In genomic region chr5:55712023-55712859, GRCh38 we compare ENCODE assay signal across 1 cellular context.
TF ChIP-seq lines count a peak whose summit lies in the region.

SLC38A9 (minus strand) TSS chr5:55712324; CDS start chr5:55697958, 14,366 bp downstream.

TF ChIP-seq in HepG2, 621 proteins besides CTCF, POLR2A, EP300 and RAD21 (continued from another document and continues in another):
- no peak; the same call in 1 of the 2 replicates for TF ChIP-seq SNAPC4 (CRISPR knock-in tag; IDR thresholded peaks at IDR 0.05)
- 0 out of 2 replicates have a peak, but pooled peaks have one; percentile 8 for TF ChIP-seq ZNF644 (CRISPR knock-in tag; IDR thresholded peaks at IDR 0.05; ENCODE audit: low read depth)
- peak; percentile 34; the same call in 1 of the 2 replicates for TF ChIP-seq HNF4A (CRISPR knock-in tag; IDR thresholded peaks at IDR 0.05)
- TF ChIP-seq KDM1A (CRISPR knock-in tag; IDR thresholded peaks at IDR 0.05), result no peak
- no peak for TF ChIP-seq HOXD1 (CRISPR knock-in tag; IDR thresholded peaks at IDR 0.05)
- 0 out of 2 replicates have a peak, but pooled peaks have one; percentile 46 for TF ChIP-seq ZNF616 (CRISPR knock-in tag; IDR thresholded peaks at IDR 0.05; ENCODE audit: low read depth)
- TF ChIP-seq GTF3A (CRISPR knock-in tag; conservative IDR thresholded peaks at IDR 0.05), result no peak
- TF ChIP-seq NFAT5 (CRISPR knock-in tag; IDR thresholded peaks at IDR 0.05), result no peak; the same call in 1 of the 2 replicates
- TF ChIP-seq NFE2L1 (CRISPR knock-in tag; IDR thresholded peaks at IDR 0.05; ENCODE audit: borderline replicate concordance), result no peak
- peak; percentile 76; the same call in 1 of the 2 replicates for TF ChIP-seq ZNF414 (CRISPR knock-in tag; IDR thresholded peaks at IDR 0.05)
- TF ChIP-seq NR2F2 (IDR thresholded peaks at IDR 0.05; ENCODE audit: borderline replicate concordance, low read depth), result no peak
- no peak for TF ChIP-seq NFKBIZ (CRISPR knock-in tag; IDR thresholded peaks at IDR 0.05)
- TF ChIP-seq DBP (CRISPR knock-in tag; IDR thresholded peaks at IDR 0.05; ENCODE audit: not compliant biosample characterization), result no peak
- no peak for TF ChIP-seq DMAP1 (CRISPR knock-in tag; IDR thresholded peaks at IDR 0.05)
- peak; percentile 86 for TF ChIP-seq TAF1 (CRISPR knock-in tag; IDR thresholded peaks at IDR 0.05)
- no peak for TF ChIP-seq ZBTB14 (CRISPR knock-in tag; IDR thresholded peaks at IDR 0.05)
- no peak for TF ChIP-seq CREB1 (IDR thresholded peaks at IDR 0.05)
- peak; percentile 69; the same call in 1 of the 2 replicates for TF ChIP-seq CREB1 (CRISPR knock-in tag; IDR thresholded peaks at IDR 0.05)
- no peak for TF ChIP-seq HHEX (CRISPR knock-in tag; IDR thresholded peaks at IDR 0.05)
- peak; percentile 30; the same call in 1 of the 2 replicates for TF ChIP-seq NR2C2 (CRISPR knock-in tag; IDR thresholded peaks at IDR 0.05; ENCODE audit: borderline replicate concordance)
- no peak for TF ChIP-seq LRRFIP1 (CRISPR knock-in tag; conservative IDR thresholded peaks at IDR 0.05)
- TF ChIP-seq ZBED4 (CRISPR knock-in tag; IDR thresholded peaks at IDR 0.05; ENCODE audit: borderline replicate concordance), result peak; percentile 64; the same call in 1 of the 2 replicates
- TF ChIP-seq ZNF431 (CRISPR knock-in tag; IDR thresholded peaks at IDR 0.05; ENCODE audit: borderline replicate concordance, low read depth), result 0 out of 2 replicates have a peak, but pooled peaks have one; percentile 16
- no peak for TF ChIP-seq CHCHD3 (CRISPR knock-in tag; IDR thresholded peaks at IDR 0.05)
- no peak for TF ChIP-seq GATAD2A (CRISPR knock-in tag; IDR thresholded peaks at IDR 0.05)
- no peak for TF ChIP-seq ZSCAN31 (CRISPR knock-in tag; IDR thresholded peaks at IDR 0.05; ENCODE audit: low read depth)
- no peak for TF ChIP-seq RARA (CRISPR knock-in tag; IDR thresholded peaks at IDR 0.05)
- no peak for TF ChIP-seq ZMAT3 (CRISPR knock-in tag; conservative IDR thresholded peaks at IDR 0.05)
- no peak for TF ChIP-seq CEBPB (IDR thresholded peaks at IDR 0.05; ENCODE audit: borderline replicate concordance, low read depth, low read length)
- no peak; the same call in 1 of the 2 replicates for TF ChIP-seq E2F1 (CRISPR knock-in tag; IDR thresholded peaks at IDR 0.05)
- TF ChIP-seq PHB2 (IDR thresholded peaks at IDR 0.05; ENCODE audit: partially characterized antibody), result no peak
- TF ChIP-seq ZXDC (CRISPR knock-in tag; IDR thresholded peaks at IDR 0.05), result no peak
- no peak for TF ChIP-seq ZSCAN12 (CRISPR knock-in tag; IDR thresholded peaks at IDR 0.05)
